Comparison of ENCODE assay signal across 1 cellular context in the genomic region with DNA sequence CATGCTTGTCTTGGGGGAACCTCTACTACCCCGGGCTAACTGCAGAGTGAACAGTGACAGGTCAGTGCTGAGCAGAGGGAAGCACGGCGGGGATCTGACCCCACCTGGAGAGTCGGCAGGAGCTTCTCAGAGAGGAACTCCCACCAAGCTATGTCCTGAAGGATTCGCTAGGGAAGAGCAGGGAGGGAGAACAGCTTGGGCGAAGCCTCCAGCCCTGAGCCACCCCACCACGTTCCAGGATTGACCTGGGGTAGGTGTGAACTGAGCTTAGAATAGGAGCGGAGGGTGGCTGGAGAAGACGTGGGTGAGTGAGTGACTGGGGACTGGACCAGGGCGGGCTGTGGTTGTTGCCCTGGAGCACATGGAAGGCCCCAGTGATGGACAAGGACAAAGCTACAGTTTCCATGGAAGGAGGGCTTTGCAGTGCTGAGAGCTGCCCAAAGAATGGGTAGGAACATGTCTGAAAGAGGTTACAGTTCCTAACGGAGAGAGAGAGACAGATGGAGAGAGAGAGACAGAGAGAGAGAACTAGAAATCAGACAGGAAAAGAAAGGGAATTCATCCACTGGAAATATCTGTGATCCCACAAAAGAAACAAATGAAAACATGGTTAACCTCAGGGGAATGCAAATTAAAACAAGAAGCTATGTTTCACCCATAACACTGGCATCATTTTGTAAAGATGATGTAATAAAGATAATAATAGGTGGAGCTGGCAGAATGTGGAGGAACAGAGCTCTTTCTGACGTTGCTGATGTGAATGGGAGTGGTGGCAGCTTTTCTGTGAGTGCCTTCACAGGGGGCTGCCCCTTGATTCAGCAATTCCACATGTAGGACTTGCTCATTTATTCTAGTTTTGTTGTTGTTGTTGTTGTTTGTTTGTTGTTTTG.
A peak's percentile ranks its signal among the peaks of the same experiment; 100 is the strongest.
TF ChIP-seq lines count a peak whose summit lies in the region.

No MANE protein-coding gene starts in this region.

TF ChIP-seq in IMR-90, 13 proteins besides CTCF, POLR2A, EP300 and RAD21:
- TF ChIP-seq SMC3 (IDR thresholded peaks at IDR 0.05; ENCODE audit: low read depth, low read length) (no peak), BHLHE40 (IDR thresholded peaks at IDR 0.05; ENCODE audit: low read depth, low read length) (no peak), RCOR1 (IDR thresholded peaks at IDR 0.05; ENCODE audit: insufficient replicate concordance, low read length) (no peak), CEBPB (IDR thresholded peaks at IDR 0.05; ENCODE audit: low read depth, low read length) (peak; percentile 44), MXI1 (IDR thresholded peaks at IDR 0.05; ENCODE audit: borderline replicate concordance, low read depth, low read length) (no peak)
